In the genomic region with DNA sequence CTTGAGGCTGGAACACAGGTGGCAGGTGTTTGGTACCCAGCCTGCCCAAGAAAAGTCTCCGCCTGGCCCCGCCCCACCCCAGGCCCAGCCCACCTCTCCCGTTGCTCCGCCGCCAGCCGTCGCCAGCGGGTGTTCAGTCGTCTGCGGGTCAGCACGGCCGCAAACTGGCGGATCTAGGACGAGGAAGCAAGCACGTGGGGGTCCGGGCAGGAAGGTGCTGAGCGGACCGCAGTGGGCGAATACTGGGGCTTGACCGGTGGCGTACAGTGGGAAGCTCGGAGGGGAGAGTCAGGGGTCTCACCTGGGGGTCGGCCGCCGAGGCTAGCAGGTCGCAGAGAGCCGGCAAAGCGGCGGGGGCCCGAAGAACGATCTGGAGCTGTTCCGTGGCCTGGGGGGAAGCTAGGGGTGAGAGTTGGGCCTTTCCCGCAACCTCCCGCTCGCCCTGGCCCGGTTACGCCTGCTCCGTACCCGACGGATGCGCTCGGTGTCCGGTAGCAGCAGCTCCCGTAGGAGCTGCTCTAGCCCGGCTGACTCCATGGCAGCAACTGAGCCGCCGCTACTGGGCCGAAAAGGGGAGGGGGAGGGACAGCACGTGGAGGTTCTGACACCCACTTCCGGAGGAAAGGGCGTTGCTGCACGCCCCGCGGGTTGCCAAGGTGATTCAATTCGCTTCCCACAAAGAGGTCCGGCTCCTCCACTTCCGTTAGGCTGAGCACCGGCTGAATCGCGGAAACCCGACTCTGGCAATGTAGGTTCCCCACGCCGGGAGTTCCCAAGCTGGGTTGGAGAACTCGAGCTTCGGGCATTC, we compare ENCODE assay signal across 1 cellular context.
TF ChIP-seq lines count a peak whose summit lies in the region.

A gene with protein sequence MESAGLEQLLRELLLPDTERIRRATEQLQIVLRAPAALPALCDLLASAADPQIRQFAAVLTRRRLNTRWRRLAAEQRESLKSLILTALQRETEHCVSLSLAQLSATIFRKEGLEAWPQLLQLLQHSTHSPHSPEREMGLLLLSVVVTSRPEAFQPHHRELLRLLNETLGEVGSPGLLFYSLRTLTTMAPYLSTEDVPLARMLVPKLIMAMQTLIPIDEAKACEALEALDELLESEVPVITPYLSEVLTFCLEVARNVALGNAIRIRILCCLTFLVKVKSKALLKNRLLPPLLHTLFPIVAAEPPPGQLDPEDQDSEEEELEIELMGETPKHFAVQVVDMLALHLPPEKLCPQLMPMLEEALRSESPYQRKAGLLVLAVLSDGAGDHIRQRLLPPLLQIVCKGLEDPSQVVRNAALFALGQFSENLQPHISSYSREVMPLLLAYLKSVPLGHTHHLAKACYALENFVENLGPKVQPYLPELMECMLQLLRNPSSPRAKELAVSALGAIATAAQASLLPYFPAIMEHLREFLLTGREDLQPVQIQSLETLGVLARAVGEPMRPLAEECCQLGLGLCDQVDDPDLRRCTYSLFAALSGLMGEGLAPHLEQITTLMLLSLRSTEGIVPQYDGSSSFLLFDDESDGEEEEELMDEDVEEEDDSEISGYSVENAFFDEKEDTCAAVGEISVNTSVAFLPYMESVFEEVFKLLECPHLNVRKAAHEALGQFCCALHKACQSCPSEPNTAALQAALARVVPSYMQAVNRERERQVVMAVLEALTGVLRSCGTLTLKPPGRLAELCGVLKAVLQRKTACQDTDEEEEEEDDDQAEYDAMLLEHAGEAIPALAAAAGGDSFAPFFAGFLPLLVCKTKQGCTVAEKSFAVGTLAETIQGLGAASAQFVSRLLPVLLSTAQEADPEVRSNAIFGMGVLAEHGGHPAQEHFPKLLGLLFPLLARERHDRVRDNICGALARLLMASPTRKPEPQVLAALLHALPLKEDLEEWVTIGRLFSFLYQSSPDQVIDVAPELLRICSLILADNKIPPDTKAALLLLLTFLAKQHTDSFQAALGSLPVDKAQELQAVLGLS (minus strand): TSS at position 566 of the 808 bp plus-strand sequence. CDS start 29 bp downstream, at position 537.

TF ChIP-seq in GM12878, 131 proteins besides CTCF, POLR2A, EP300 and RAD21 (continued from another document and continues in another):
- no peak; the same call in 1 of the 2 replicates for TF ChIP-seq BRCA1 (IDR thresholded peaks at IDR 0.05; ENCODE audit: low read depth, low read length)
- TF ChIP-seq BMI1 (IDR thresholded peaks at IDR 0.05; ENCODE audit: borderline replicate concordance), result peak; percentile 97
- no peak for TF ChIP-seq ZNF622 (IDR thresholded peaks at IDR 0.05)
- TF ChIP-seq POLR2AphosphoS2 (IDR thresholded peaks at IDR 0.05; ENCODE audit: low read depth, low read length), result peak; percentile 72
- peak; percentile 86; the same call in 1 of the 2 replicates for TF ChIP-seq ESRRA (IDR thresholded peaks at IDR 0.05; ENCODE audit: low read length)
- TF ChIP-seq, protein P1, sequence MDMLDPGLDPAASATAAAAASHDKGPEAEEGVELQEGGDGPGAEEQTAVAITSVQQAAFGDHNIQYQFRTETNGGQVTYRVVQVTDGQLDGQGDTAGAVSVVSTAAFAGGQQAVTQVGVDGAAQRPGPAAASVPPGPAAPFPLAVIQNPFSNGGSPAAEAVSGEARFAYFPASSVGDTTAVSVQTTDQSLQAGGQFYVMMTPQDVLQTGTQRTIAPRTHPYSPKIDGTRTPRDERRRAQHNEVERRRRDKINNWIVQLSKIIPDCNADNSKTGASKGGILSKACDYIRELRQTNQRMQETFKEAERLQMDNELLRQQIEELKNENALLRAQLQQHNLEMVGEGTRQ (IDR thresholded peaks at IDR 0.05; ENCODE audit: borderline replicate concordance, low read depth, low read length), result peak; percentile 82
- peak; percentile 38; the same call in 1 of the 2 replicates for TF ChIP-seq ZBED1 (IDR thresholded peaks at IDR 0.05; ENCODE audit: borderline replicate concordance)
- TF ChIP-seq, protein P2, sequence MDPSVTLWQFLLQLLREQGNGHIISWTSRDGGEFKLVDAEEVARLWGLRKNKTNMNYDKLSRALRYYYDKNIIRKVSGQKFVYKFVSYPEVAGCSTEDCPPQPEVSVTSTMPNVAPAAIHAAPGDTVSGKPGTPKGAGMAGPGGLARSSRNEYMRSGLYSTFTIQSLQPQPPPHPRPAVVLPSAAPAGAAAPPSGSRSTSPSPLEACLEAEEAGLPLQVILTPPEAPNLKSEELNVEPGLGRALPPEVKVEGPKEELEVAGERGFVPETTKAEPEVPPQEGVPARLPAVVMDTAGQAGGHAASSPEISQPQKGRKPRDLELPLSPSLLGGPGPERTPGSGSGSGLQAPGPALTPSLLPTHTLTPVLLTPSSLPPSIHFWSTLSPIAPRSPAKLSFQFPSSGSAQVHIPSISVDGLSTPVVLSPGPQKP (IDR thresholded peaks at IDR 0.05; ENCODE audit: low read depth, low read length), result peak; percentile 98
- TF ChIP-seq MEF2A (IDR thresholded peaks at IDR 0.05; ENCODE audit: insufficient read depth, low read depth, low read length), result peak; percentile 79
- TF ChIP-seq, protein P3, sequence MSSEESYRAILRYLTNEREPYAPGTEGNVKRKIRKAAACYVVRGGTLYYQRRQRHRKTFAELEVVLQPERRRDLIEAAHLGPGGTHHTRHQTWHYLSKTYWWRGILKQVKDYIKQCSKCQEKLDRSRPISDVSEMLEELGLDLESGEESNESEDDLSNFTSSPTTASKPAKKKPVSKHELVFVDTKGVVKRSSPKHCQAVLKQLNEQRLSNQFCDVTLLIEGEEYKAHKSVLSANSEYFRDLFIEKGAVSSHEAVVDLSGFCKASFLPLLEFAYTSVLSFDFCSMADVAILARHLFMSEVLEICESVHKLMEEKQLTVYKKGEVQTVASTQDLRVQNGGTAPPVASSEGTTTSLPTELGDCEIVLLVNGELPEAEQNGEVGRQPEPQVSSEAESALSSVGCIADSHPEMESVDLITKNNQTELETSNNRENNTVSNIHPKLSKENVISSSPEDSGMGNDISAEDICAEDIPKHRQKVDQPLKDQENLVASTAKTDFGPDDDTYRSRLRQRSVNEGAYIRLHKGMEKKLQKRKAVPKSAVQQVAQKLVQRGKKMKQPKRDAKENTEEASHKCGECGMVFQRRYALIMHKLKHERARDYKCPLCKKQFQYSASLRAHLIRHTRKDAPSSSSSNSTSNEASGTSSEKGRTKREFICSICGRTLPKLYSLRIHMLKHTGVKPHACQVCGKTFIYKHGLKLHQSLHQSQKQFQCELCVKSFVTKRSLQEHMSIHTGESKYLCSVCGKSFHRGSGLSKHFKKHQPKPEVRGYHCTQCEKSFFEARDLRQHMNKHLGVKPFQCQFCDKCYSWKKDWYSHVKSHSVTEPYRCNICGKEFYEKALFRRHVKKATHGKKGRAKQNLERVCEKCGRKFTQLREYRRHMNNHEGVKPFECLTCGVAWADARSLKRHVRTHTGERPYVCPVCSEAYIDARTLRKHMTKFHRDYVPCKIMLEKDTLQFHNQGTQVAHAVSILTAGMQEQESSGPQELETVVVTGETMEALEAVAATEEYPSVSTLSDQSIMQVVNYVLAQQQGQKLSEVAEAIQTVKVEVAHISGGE (CRISPR knock-in tag; IDR thresholded peaks at IDR 0.05), result peak; percentile 99
- TF ChIP-seq PAX5 (IDR thresholded peaks at IDR 0.05; ENCODE audit: borderline replicate concordance, low read depth, low read length), result peak; percentile 83; the same call in 1 of the 2 replicates
- TF ChIP-seq POLR2AphosphoS5 (IDR thresholded peaks at IDR 0.05; ENCODE audit: low read length), result peak; percentile 95
- TF ChIP-seq EGR1 (IDR thresholded peaks at IDR 0.05; ENCODE audit: borderline replicate concordance in 1 of 2, low read depth in 2 of 2, low read length in 2 of 2), result peak; percentile 79 to 89
- TF ChIP-seq ZNF24 (IDR thresholded peaks at IDR 0.05), result peak; percentile 81
- peak; percentile 77 for TF ChIP-seq TCF3 (IDR thresholded peaks at IDR 0.05; ENCODE audit: borderline replicate concordance, insufficient read depth, low read depth, low read length)
- TF ChIP-seq ZNF207 (IDR thresholded peaks at IDR 0.05; ENCODE audit: borderline replicate concordance), result peak; percentile 97
- TF ChIP-seq SMARCA5 (IDR thresholded peaks at IDR 0.05), result 0 out of 2 replicates have a peak, but pooled peaks have one; percentile 46
- TF ChIP-seq ZNF217 (IDR thresholded peaks at IDR 0.05), result no peak
- peak; percentile 100 for TF ChIP-seq GABPA (IDR thresholded peaks at IDR 0.05; ENCODE audit: low read depth)
- peak; percentile 90 for TF ChIP-seq TAF1 (IDR thresholded peaks at IDR 0.05; ENCODE audit: borderline replicate concordance, low read depth, low read length)
- peak; percentile 54 for TF ChIP-seq SMAD5 (IDR thresholded peaks at IDR 0.05; ENCODE audit: low read depth)
- no peak for TF ChIP-seq NFYA (IDR thresholded peaks at IDR 0.05; ENCODE audit: borderline replicate concordance, low read depth, low read length)
- TF ChIP-seq, protein P4, sequence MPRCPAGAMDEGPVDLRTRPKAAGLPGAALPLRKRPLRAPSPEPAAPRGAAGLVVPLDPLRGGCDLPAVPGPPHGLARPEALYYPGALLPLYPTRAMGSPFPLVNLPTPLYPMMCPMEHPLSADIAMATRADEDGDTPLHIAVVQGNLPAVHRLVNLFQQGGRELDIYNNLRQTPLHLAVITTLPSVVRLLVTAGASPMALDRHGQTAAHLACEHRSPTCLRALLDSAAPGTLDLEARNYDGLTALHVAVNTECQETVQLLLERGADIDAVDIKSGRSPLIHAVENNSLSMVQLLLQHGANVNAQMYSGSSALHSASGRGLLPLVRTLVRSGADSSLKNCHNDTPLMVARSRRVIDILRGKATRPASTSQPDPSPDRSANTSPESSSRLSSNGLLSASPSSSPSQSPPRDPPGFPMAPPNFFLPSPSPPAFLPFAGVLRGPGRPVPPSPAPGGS (IDR thresholded peaks at IDR 0.05; ENCODE audit: borderline replicate concordance, insufficient read depth, low read depth, low read length, poor library complexity, severe bottlenecking), result peak; percentile 74
- TF ChIP-seq HDAC2 (IDR thresholded peaks at IDR 0.05), result no peak
- TF ChIP-seq SUPT20H (IDR thresholded peaks at IDR 0.05; ENCODE audit: borderline replicate concordance, control insufficient read depth, low read depth, low read length), result no peak
- TF ChIP-seq ZNF384 (IDR thresholded peaks at IDR 0.05; ENCODE audit: borderline replicate concordance, low read depth, low read length), result 0 out of 2 replicates have a peak, but pooled peaks have one; percentile 29
- TF ChIP-seq POU2F2 (IDR thresholded peaks at IDR 0.05; ENCODE audit: borderline replicate concordance, low read depth, low read length), result peak; percentile 98
- TF ChIP-seq, protein P5, sequence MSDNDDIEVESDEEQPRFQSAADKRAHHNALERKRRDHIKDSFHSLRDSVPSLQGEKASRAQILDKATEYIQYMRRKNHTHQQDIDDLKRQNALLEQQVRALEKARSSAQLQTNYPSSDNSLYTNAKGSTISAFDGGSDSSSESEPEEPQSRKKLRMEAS (IDR thresholded peaks at IDR 0.05; ENCODE audit: low read depth, low read length), result peak; percentile 100
- TF ChIP-seq, protein P6, sequence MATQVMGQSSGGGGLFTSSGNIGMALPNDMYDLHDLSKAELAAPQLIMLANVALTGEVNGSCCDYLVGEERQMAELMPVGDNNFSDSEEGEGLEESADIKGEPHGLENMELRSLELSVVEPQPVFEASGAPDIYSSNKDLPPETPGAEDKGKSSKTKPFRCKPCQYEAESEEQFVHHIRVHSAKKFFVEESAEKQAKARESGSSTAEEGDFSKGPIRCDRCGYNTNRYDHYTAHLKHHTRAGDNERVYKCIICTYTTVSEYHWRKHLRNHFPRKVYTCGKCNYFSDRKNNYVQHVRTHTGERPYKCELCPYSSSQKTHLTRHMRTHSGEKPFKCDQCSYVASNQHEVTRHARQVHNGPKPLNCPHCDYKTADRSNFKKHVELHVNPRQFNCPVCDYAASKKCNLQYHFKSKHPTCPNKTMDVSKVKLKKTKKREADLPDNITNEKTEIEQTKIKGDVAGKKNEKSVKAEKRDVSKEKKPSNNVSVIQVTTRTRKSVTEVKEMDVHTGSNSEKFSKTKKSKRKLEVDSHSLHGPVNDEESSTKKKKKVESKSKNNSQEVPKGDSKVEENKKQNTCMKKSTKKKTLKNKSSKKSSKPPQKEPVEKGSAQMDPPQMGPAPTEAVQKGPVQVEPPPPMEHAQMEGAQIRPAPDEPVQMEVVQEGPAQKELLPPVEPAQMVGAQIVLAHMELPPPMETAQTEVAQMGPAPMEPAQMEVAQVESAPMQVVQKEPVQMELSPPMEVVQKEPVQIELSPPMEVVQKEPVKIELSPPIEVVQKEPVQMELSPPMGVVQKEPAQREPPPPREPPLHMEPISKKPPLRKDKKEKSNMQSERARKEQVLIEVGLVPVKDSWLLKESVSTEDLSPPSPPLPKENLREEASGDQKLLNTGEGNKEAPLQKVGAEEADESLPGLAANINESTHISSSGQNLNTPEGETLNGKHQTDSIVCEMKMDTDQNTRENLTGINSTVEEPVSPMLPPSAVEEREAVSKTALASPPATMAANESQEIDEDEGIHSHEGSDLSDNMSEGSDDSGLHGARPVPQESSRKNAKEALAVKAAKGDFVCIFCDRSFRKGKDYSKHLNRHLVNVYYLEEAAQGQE (IDR thresholded peaks at IDR 0.05; ENCODE audit: low read depth, low read length), result 0 out of 2 replicates have a peak, but pooled peaks have one; percentile 43
- TF ChIP-seq, protein P7, sequence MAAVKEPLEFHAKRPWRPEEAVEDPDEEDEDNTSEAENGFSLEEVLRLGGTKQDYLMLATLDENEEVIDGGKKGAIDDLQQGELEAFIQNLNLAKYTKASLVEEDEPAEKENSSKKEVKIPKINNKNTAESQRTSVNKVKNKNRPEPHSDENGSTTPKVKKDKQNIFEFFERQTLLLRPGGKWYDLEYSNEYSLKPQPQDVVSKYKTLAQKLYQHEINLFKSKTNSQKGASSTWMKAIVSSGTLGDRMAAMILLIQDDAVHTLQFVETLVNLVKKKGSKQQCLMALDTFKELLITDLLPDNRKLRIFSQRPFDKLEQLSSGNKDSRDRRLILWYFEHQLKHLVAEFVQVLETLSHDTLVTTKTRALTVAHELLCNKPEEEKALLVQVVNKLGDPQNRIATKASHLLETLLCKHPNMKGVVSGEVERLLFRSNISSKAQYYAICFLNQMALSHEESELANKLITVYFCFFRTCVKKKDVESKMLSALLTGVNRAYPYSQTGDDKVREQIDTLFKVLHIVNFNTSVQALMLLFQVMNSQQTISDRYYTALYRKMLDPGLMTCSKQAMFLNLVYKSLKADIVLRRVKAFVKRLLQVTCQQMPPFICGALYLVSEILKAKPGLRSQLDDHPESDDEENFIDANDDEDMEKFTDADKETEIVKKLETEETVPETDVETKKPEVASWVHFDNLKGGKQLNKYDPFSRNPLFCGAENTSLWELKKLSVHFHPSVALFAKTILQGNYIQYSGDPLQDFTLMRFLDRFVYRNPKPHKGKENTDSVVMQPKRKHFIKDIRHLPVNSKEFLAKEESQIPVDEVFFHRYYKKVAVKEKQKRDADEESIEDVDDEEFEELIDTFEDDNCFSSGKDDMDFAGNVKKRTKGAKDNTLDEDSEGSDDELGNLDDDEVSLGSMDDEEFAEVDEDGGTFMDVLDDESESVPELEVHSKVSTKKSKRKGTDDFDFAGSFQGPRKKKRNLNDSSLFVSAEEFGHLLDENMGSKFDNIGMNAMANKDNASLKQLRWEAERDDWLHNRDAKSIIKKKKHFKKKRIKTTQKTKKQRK (IDR thresholded peaks at IDR 0.05; ENCODE audit: low read depth, low read length), result peak; percentile 34; the same call in 1 of the 2 replicates
- no peak for TF ChIP-seq SMAD1 (IDR thresholded peaks at IDR 0.05; ENCODE audit: low read depth, partially characterized antibody)
